8 cellular contexts compared by ENCODE assay signal in genomic region chr15:79896634-79897379, GRCh38. TPM values are rescaled to one million over a fixed set of nuclear protein-coding genes. Genes with fewer than 3 reads are reported as not detected.
DNase-seq lines count a peak whose midpoint lies in the region; ATAC-seq and TF ChIP-seq lines count a peak whose summit lies in the region.

TSS of gene MTHFS (minus strand) at chr15:79897014. CDS start at chr15:79896988, 26 bp downstream.

- peak; percentile 96 for ATAC-seq in SK-N-SH treated with all-trans-retinoic acid at 6 μM for 48 hours

- H3K36me3 ChIP-seq in HAP-1 (replicated peaks): 0 out of 2 replicates have a peak, but pooled peaks cover 4% of the 10 kb centered on the region
- peaks cover 4% of the 10 kb centered on the region for H3K36me3 ChIP-seq in MG63
- no peaks in the 10 kb centered on the region for H3K36me3 ChIP-seq in ovary
- H3K36me3 ChIP-seq in thymus (ENCODE audit: control insufficient read depth, insufficient read depth): no peaks in the 10 kb centered on the region

- DNase-seq in HAP-1 (ENCODE audit: low spot score in 2 of 2) (peak; percentile 85 to 92), MG63 (peak; percentile 83), head of caudate nucleus (peak; percentile 27 to 88 (median 72)), ovary (peak; percentile 64 to 87 (median 81))

- TF ChIP-seq POLR2A in ovary (IDR thresholded peaks at IDR 0.05): no peak

- peak within 1 kb of the TSS; percentile 77 to 95 for H3K27ac ChIP-seq in ovary
- peak within 1 kb of the TSS; percentile 100 for H3K27ac ChIP-seq in thymus (ENCODE audit: low read depth)

- H3K4me1 ChIP-seq in HAP-1 (peaks cover 19% of the 10 kb centered on the region), ovary (ENCODE audit: insufficient read depth) (no peaks in the 10 kb centered on the region), thymus (ENCODE audit: control insufficient read depth, insufficient read depth, low read length) (peaks cover 7% of the 10 kb centered on the region)

- H3K4me3 ChIP-seq in GM08714 (ENCODE audit: low read length): peak within 1 kb of the TSS; percentile 84
- peak within 1 kb of the TSS; percentile 76 for H3K4me3 ChIP-seq in HAP-1
- peak within 1 kb of the TSS; percentile 72 for H3K4me3 ChIP-seq in MG63
- H3K4me3 ChIP-seq in ovary: peak within 1 kb of the TSS; percentile 62
- peak within 1 kb of the TSS; percentile 99 for H3K4me3 ChIP-seq in thymus (ENCODE audit: low read length)

- H3K4me1 Mint-ChIP-seq in activated naive CD8-positive, alpha-beta T cell (ENCODE audit: low read depth): peaks cover 45% of the 10 kb centered on the region

- H3K27me3 ChIP-seq in HAP-1 (ENCODE audit: low read depth) (no peaks in the 10 kb centered on the region), MG63 (no peaks in the 10 kb centered on the region), ovary (no peaks in the 10 kb centered on the region), thymus (ENCODE audit: control insufficient read depth, insufficient read depth) (no peaks in the 10 kb centered on the region)

- H3K27ac Mint-ChIP-seq in activated naive CD8-positive, alpha-beta T cell: peak within 1 kb of the TSS; percentile 99

- H3K9me3 Mint-ChIP-seq in activated naive CD8-positive, alpha-beta T cell (ENCODE audit: low read depth): no peaks in the 10 kb centered on the region

- no peaks in the 10 kb centered on the region for H3K27me3 Mint-ChIP-seq in activated naive CD8-positive, alpha-beta T cell

- in situ Hi-C loops in HAP-1 (cut with MboI; ENCODE audit: low sequenced_read_pairs): no loop called here

- peaks cover 15% of the 10 kb centered on the region for H3K36me3 Mint-ChIP-seq in activated naive CD8-positive, alpha-beta T cell

- 0% methylated on average over 77 to 90 of the region's 90 CpGs for WGBS in ovary, 3 donors
- WGBS in thymus: under 1% methylated on average over 90 of the region's 90 CpGs

- H3K9me3 ChIP-seq in HAP-1 (no peaks in the 10 kb centered on the region), MG63 (no peaks in the 10 kb centered on the region), ovary (no peaks in the 10 kb centered on the region), thymus (ENCODE audit: control insufficient read depth) (no peaks in the 10 kb centered on the region)

- H3K4me3 Mint-ChIP-seq in activated naive CD8-positive, alpha-beta T cell: peak within 1 kb of the TSS; percentile 97

- intact Hi-C loops in head of caudate nucleus (cut with DNase I) (no loop called here), ovary (cut with DNase I) (no loop called here)

- peak; percentile 23 to 56 (median 32) for TF ChIP-seq CTCF in ovary (IDR thresholded peaks at IDR 0.05)

- no peak for TF ChIP-seq EP300 in ovary (IDR thresholded peaks at IDR 0.05)

TF ChIP-seq in SK-N-SH treated with all-trans-retinoic acid at 6 μM for 48 hours, 23 proteins besides CTCF, POLR2A, EP300 and RAD21:
- TF ChIP-seq, protein P1, sequence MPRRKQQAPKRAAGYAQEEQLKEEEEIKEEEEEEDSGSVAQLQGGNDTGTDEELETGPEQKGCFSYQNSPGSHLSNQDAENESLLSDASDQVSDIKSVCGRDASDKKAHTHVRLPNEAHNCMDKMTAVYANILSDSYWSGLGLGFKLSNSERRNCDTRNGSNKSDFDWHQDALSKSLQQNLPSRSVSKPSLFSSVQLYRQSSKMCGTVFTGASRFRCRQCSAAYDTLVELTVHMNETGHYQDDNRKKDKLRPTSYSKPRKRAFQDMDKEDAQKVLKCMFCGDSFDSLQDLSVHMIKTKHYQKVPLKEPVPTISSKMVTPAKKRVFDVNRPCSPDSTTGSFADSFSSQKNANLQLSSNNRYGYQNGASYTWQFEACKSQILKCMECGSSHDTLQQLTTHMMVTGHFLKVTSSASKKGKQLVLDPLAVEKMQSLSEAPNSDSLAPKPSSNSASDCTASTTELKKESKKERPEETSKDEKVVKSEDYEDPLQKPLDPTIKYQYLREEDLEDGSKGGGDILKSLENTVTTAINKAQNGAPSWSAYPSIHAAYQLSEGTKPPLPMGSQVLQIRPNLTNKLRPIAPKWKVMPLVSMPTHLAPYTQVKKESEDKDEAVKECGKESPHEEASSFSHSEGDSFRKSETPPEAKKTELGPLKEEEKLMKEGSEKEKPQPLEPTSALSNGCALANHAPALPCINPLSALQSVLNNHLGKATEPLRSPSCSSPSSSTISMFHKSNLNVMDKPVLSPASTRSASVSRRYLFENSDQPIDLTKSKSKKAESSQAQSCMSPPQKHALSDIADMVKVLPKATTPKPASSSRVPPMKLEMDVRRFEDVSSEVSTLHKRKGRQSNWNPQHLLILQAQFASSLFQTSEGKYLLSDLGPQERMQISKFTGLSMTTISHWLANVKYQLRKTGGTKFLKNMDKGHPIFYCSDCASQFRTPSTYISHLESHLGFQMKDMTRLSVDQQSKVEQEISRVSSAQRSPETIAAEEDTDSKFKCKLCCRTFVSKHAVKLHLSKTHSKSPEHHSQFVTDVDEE (CRISPR knock-in tag; IDR thresholded peaks at IDR 0.05): 0 out of 2 replicates have a peak, but pooled peaks have one; percentile 12
- no peak for TF ChIP-seq ARNTL (CRISPR knock-in tag; IDR thresholded peaks at IDR 0.05; ENCODE audit: borderline replicate concordance, low read depth)

RNA-seq across cellular contexts. Expression of gene MTHFS, which starts in this region (rescaled TPM):
- total RNA-seq in MG63 (2014; rRNA removed; shearing (Covaris generic); ENCODE audit: low replicate concordance): 72.8 and 225 TPM in 2 replicates
- 10 to 100 TPM in 4 of 7 donors, 1 to 10 TPM in 3; 5.6 to 25.0 (median 13.6) TPM for total RNA-seq in ovary
- polyA plus RNA-seq in ovary (10 to 100 TPM; 21.5 to 24.4 TPM), thymus (67.3 TPM)

Comparison
In these comparisons a context has a peak if more than half of its experiments do, and no peak if none do; other contexts are left out.
1. Peak in every context shown above with its lines: DNase-seq, ATAC-seq, H3K4me3 ChIP-seq and H3K27ac ChIP-seq.